1 cellular context compared by ENCODE assay signal in the genomic region with DNA sequence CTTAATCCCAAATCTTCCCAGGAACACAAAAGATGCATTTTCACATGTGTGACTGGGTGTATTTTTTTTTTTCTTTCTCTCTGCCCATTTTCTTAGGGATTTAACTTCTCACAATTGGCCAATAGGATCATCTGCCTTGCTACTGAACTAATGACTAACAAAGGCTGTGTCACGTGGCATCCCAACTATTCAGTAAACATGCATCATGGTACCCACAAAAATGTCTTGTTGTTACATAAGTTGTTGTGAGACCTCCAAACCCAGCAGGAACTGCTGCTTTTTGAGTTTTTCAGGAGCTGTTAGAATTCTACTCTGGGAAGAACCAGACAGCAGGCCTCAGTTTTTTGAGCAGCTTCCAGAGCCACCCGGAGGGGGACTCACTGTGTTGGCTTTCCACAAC.
TF ChIP-seq lines count a peak whose summit lies in the region.

No MANE protein-coding gene starts in this region.

TF ChIP-seq in IMR-90, 13 proteins besides CTCF, POLR2A, EP300 and RAD21 (continued from another document):
- TF ChIP-seq, protein P1, sequence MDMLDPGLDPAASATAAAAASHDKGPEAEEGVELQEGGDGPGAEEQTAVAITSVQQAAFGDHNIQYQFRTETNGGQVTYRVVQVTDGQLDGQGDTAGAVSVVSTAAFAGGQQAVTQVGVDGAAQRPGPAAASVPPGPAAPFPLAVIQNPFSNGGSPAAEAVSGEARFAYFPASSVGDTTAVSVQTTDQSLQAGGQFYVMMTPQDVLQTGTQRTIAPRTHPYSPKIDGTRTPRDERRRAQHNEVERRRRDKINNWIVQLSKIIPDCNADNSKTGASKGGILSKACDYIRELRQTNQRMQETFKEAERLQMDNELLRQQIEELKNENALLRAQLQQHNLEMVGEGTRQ (IDR thresholded peaks at IDR 0.05; ENCODE audit: low read depth, low read length): peak; percentile 58
- no peak for TF ChIP-seq CHD1 (IDR thresholded peaks at IDR 0.05; ENCODE audit: low read depth, low read length)
- no peak for TF ChIP-seq BHLHE40 (IDR thresholded peaks at IDR 0.05; ENCODE audit: low read depth, low read length)
- TF ChIP-seq MAZ (IDR thresholded peaks at IDR 0.05; ENCODE audit: borderline replicate concordance, low read depth, low read length): no peak
- TF ChIP-seq RFX5 (IDR thresholded peaks at IDR 0.05; ENCODE audit: low read depth, low read length): no peak
